In the genomic region with DNA sequence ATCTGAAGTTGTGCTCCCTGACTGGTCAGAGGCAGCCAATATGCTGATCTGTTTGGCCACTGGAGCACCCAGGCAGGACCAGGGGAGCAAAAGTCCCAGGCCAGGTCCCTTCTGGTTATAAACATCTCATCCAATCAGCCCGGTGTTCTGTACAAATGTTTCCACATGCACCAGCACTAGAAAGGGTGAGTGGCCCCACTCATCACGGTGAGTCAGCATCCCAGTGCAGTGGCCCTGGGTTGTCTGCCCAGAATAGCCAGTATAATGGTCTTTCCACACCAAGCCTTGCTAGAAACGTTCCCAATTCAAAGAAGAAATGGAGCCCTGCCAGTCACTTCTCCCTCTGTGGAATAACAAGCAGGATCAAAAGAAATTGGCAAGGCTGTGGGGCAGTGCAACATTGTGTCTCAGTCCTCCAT, we compare ENCODE assay signal across 11 cellular contexts.
DNase-seq lines count a peak whose midpoint lies in the region; ATAC-seq and TF ChIP-seq lines count a peak whose summit lies in the region.
"Had no signal": no experiment of that assay in that cellular context is flagged by ENCODE, and none has a peak within 500 bp of the region (broad histone marks: within the 10 kb centered on the region; RNA-seq: fewer than 3 reads in every experiment).

No MANE protein-coding gene starts in this region.

- intact Hi-C loops in natural killer cell (cut with micrococcal nuclease), result no loop called here

- no peak overlapping the region for H3K4ac ChIP-seq in mesendoderm (ENCODE audit: low read depth, low read length)

- ATAC-seq in natural killer cell, result no peak
- no peak for ATAC-seq in HG03571 (IDR thresholded peaks at IDR 0.05; ENCODE audit: unreplicated experiment)

- H3K4me1 ChIP-seq in subcutaneous abdominal adipose tissue (ENCODE audit: control insufficient read depth in 5 of 5, insufficient read depth in 5 of 5, low read length in 5 of 5) (peaks cover 7 to 38% (median 29%) of the 10 kb centered on the region in 5 donors), mesendoderm (ENCODE audit: control insufficient read depth, low read depth, low read length) (peaks cover 3% of the 10 kb centered on the region)

- H3K27ac ChIP-seq in subcutaneous abdominal adipose tissue (ENCODE audit: low read depth, low read length) (peak overlapping the region; percentile 44), mesendoderm (ENCODE audit: low read depth, low read length) (no peak overlapping the region)

- no CpG with 5 or more reads among the region's 3 CpGs for WGBS in mesendoderm (ENCODE audit: extremely low coverage, insufficient coverage, low lambda C conversion rate)

- H3K4me3 ChIP-seq in subcutaneous abdominal adipose tissue (ENCODE audit: low read depth in 1 of 5, low read length in 5 of 5) (no peak overlapping the region), mesendoderm (ENCODE audit: low read length) (no peak overlapping the region)

- no peak overlapping the region for H2BK120ac ChIP-seq in mesendoderm (ENCODE audit: low read depth, low read length)

- H2BK5ac ChIP-seq in mesendoderm (ENCODE audit: low read length), result no peak overlapping the region

- H3K36me3 ChIP-seq in subcutaneous abdominal adipose tissue (ENCODE audit: control insufficient read depth in 5 of 5, insufficient read depth in 5 of 5, low read length in 5 of 5) (peaks cover 0 to 21% (median 5%) of the 10 kb centered on the region in 5 donors), mesendoderm (ENCODE audit: control insufficient read depth, insufficient read depth, low read length) (no peaks in the 10 kb centered on the region)

- H3K79me1 ChIP-seq in mesendoderm (ENCODE audit: low read length), result no peaks in the 10 kb centered on the region

- TF ChIP-seq CTCF in HFFc6 (IDR thresholded peaks at IDR 0.05), result no peak
- no peak for TF ChIP-seq CTCF in brain (conservative IDR thresholded peaks at IDR 0.05)
- TF ChIP-seq CTCF in natural killer cell (IDR thresholded peaks at IDR 0.05), result no peak

- H2BK15ac ChIP-seq in mesendoderm (replicated peaks; ENCODE audit: low read depth), result no peak overlapping the region

- H4K8ac ChIP-seq in mesendoderm (ENCODE audit: low read depth, low read length), result no peak overlapping the region

- H3K27me3 Mint-ChIP-seq in HFFc6 (ENCODE audit: insufficient read depth), result peaks cover 7% of the 10 kb centered on the region
- H3K27me3 Mint-ChIP-seq in brain, result no peaks in the 10 kb centered on the region
- peaks cover 16 to 22% of the 10 kb centered on the region in 2 donors for H3K27me3 Mint-ChIP-seq in natural killer cell (ENCODE audit: low read depth in 2 of 2)
- H3K27me3 Mint-ChIP-seq: dendritic cell treated with granulocyte-macrophage colony-stimulating factor and Interleukin-4, amounts not matched to agents 40 ng/mL and 50 ng/mL, for 4 days had no signal

- peaks cover 8 to 21% (median 17%) of the 10 kb centered on the region in 5 donors for H3K9me3 ChIP-seq in subcutaneous abdominal adipose tissue (ENCODE audit: control insufficient read depth in 5 of 5, low read length in 5 of 5)

- no peak overlapping the region for H3K18ac ChIP-seq in mesendoderm (ENCODE audit: low read length)

- no peak overlapping the region for H3K23ac ChIP-seq in mesendoderm (ENCODE audit: low read length)

- H3K36me3 Mint-ChIP-seq in HFFc6 (ENCODE audit: low read depth) (peaks cover 43% of the 10 kb centered on the region), brain (peaks cover 55% of the 10 kb centered on the region), natural killer cell (peaks cover 9% of the 10 kb centered on the region)

- H2AK5ac ChIP-seq in mesendoderm (ENCODE audit: low read length), result no peak overlapping the region

- no peak overlapping the region for H4K5ac ChIP-seq in mesendoderm (ENCODE audit: low read length)

- no peak overlapping the region for H3K4me2 ChIP-seq in mesendoderm (ENCODE audit: low read length)

- DNase-seq in HFFc6 (peak; percentile 46), hepatic stellate cell (ENCODE audit: low spot score) (peak; percentile 71), OCI-M2 (lab: John Stamatoyannopoulos, UW; ENCODE audit: unreplicated experiment) (no peak), natural killer cell (no peak), mesendoderm (no peak)
- DNase-seq: activated CD4-positive, alpha-beta T cell treated with anti-CD3 and anti-CD28 coated beads, Interleukin-2, amount 50 U/mL, for 48 hours had no signal

- H3K56ac ChIP-seq in mesendoderm (ENCODE audit: low read length), result no peak overlapping the region

- no peak overlapping the region for H3K4me3 Mint-ChIP-seq in HFFc6
- H3K4me3 Mint-ChIP-seq in brain, result peak overlapping the region in 3 of 5 experiments; percentile 65 to 73 (median 67)
- H3K4me3 Mint-ChIP-seq in natural killer cell, result no peak overlapping the region
- H3K4me3 Mint-ChIP-seq: dendritic cell treated with granulocyte-macrophage colony-stimulating factor and Interleukin-4, amounts not matched to agents 40 ng/mL and 50 ng/mL, for 4 days; memory B cell had no signal

- no peaks in the 10 kb centered on the region for H3K79me2 ChIP-seq in mesendoderm (ENCODE audit: control insufficient read depth, insufficient read depth, low read length)

- H3K27ac Mint-ChIP-seq in HFFc6, result peak overlapping the region; percentile 47
- H3K27ac Mint-ChIP-seq in brain, result peak overlapping the region; percentile 71 to 93 (median 90)
- no peak overlapping the region for H3K27ac Mint-ChIP-seq in natural killer cell
- H3K27ac Mint-ChIP-seq: dendritic cell treated with granulocyte-macrophage colony-stimulating factor and Interleukin-4, amounts not matched to agents 40 ng/mL and 50 ng/mL, for 4 days; memory B cell had no signal

- H3K27me3 ChIP-seq in subcutaneous abdominal adipose tissue (ENCODE audit: control insufficient read depth in 5 of 5, insufficient read depth in 4 of 5, low read length in 5 of 5) (no peaks in the 10 kb centered on the region), mesendoderm (ENCODE audit: insufficient read depth, low read length, poor library complexity) (no peaks in the 10 kb centered on the region)

- no peak overlapping the region for H3K9ac ChIP-seq in subcutaneous abdominal adipose tissue (ENCODE audit: low read length in 5 of 5)
- H3K9ac ChIP-seq in mesendoderm (ENCODE audit: low read length), result no peak overlapping the region

- H3K9me3 Mint-ChIP-seq in HFFc6 (peaks cover 34% of the 10 kb centered on the region), brain (peaks cover 25 to 44% (median 38%) of the 10 kb centered on the region in 5 experiments), natural killer cell (peaks cover 9 to 16% of the 10 kb centered on the region in 2 donors)

- peaks cover 25% of the 10 kb centered on the region for H3K4me1 Mint-ChIP-seq in HFFc6 (ENCODE audit: low read depth)
- H3K4me1 Mint-ChIP-seq in brain, result peaks cover 58% of the 10 kb centered on the region
- H3K4me1 Mint-ChIP-seq in natural killer cell, result no peaks in the 10 kb centered on the region
- H3K4me1 Mint-ChIP-seq: memory B cell had no signal

Comparison
In these comparisons a context has a peak if more than half of its experiments do, and no peak if none do; other contexts are left out.
1. DNase-seq: peak in HFFc6 (single experiment) and hepatic stellate cell (single experiment); none in OCI-M2 (single experiment), natural killer cell (single experiment) and mesendoderm (single experiment).
2. H3K27ac Mint-ChIP-seq: peak in HFFc6 (single experiment) and brain (5 of 5); none in natural killer cell (0 of 2).
3. H3K4me3 Mint-ChIP-seq: peak in brain (3 of 5); none in HFFc6 (single experiment) and natural killer cell (single experiment).